3 cellular contexts compared by ENCODE assay signal in the genomic region with DNA sequence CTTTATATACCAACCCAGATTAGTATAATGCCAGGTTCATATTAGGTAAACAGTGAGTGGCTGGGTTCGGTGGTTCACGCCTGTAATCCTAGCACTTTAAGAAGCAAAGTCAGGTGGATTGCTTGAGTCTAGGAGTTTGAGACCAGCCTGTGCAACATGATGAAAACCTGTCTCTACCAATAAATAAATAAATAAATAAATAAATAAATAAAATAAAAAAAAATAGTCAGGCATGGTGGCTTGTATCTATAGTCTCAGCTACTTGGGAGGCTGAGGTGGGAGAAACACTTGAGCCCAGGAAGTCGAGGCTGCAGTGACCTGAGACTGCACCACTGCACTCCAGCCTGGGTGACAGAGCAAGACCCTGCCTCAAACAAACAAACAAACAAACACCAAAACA.
DNase-seq lines count a peak whose midpoint lies in the region; ATAC-seq, FAIRE-seq and TF ChIP-seq lines count a peak whose summit lies in the region.
"Not testable (repeated sequence)": the region's sequence is repeated elsewhere in the genome, so short reads cannot be mapped to it uniquely, and the experiment has no call there.

No MANE protein-coding gene starts in this region.

- CTCF ChIA-PET in A549 (lab: Yijun Ruan, JAX) (interaction anchor here (1.0 kb wide), 1 partner anchor 375 kb away, joined by 4 read pairs; no protein-coding TSS in a partner anchor), HEK293 (lab: Yijun Ruan, JAX) (interaction anchor here (0.6 to 1.4 kb wide), 4 partner anchors 20 to 251 kb away, joined by 4 to 6 read pairs (median 4); partner anchors contain the start of gene ANKRD13C)

- not testable (repeated sequence) for TF ChIP-seq POLR2A in A549 (IDR thresholded peaks at IDR 0.05; ENCODE audit: low read length)

- not testable (repeated sequence) for ATAC-seq in A549

- TF ChIP-seq RAD21 in A549 (conservative IDR thresholded peaks at IDR 0.05 in 1 of 2, IDR thresholded peaks at IDR 0.05 in 1 of 2) = not testable (repeated sequence)

- POLR2A ChIA-PET in A549 (lab: Yijun Ruan, JAX) = not testable (repeated sequence)
- POLR2A ChIA-PET in HEK293 (lab: Yijun Ruan, JAX) = interaction anchor here (0.6 kb wide), 1 partner anchor 287 kb away, joined by 3 read pairs; the partner anchor contains the start of gene SRSF11

- H3K4me1 ChIP-seq in A549 = peaks cover 13% of the 10 kb centered on the region; the same call in 1 of the 3 replicates
- not testable (repeated sequence) for H3K4me1 ChIP-seq in HEK293 (ENCODE audit: control insufficient read depth, insufficient read depth, low read length)

- DNase-seq in A549 (ENCODE audit: low read depth in 1 of 2, low spot score in 1 of 2) = not testable (repeated sequence)
- peak; percentile 27 for DNase-seq in NCI-H82 (lab: John Stamatoyannopoulos, UW)

- FAIRE-seq in A549 (lab: Jason Lieb, UNC) = not testable (repeated sequence)

- H3K4me2 ChIP-seq in A549 = not testable (repeated sequence)

- not testable (repeated sequence) for TF ChIP-seq EP300 in A549 (IDR thresholded peaks at IDR 0.05)

- not testable (repeated sequence) for H3K4me3 ChIP-seq in A549; HEK293 (ENCODE audit: low read depth, low read length)

- H3K36me3 ChIP-seq in HEK293 (ENCODE audit: control insufficient read depth in 2 of 2, insufficient read depth in 1 of 2, low read length in 2 of 2) = not testable (repeated sequence)

- H3K27ac ChIP-seq in A549; HEK293 (ENCODE audit: extremely low read depth, low read depth, low read length): not testable (repeated sequence)

- WGBS in A549 (ENCODE audit: missing lambda C conversion rate) = 56% methylated on average over 3 of the region's 3 CpGs

- not testable (repeated sequence) for H3K9me3 ChIP-seq in A549; HEK293 (ENCODE audit: control insufficient read depth, insufficient read depth, low read depth, low read length)

- TF ChIP-seq CTCF in A549 (IDR thresholded peaks at IDR 0.05); HEK293 (tag by site-specific recombination; IDR thresholded peaks at IDR 0.05): not testable (repeated sequence)

TF ChIP-seq in A549, 52 proteins besides CTCF, POLR2A, EP300 and RAD21:
- TF ChIP-seq ZC3H11A (IDR thresholded peaks at IDR 0.05) = 0 out of 2 replicates have a peak, but pooled peaks have one; percentile 30

TF ChIP-seq in HEK293, 187 proteins besides CTCF, POLR2A, EP300 and RAD21:
- TF ChIP-seq ZNF426 (tag by site-specific recombination; IDR thresholded peaks at IDR 0.05) = peak; percentile 50
- peak; percentile 37; the same call in 1 of the 2 replicates for TF ChIP-seq ZNF555 (tag by site-specific recombination; conservative IDR thresholded peaks at IDR 0.05)
- peak; percentile 50 for TF ChIP-seq ZBTB11 (tag by site-specific recombination; conservative IDR thresholded peaks at IDR 0.05; ENCODE audit: low read depth)
- TF ChIP-seq ZBTB8A (tag by site-specific recombination; IDR thresholded peaks at IDR 0.05) = peak; percentile 46; the same call in 1 of the 2 replicates
- TF ChIP-seq, protein P1, sequence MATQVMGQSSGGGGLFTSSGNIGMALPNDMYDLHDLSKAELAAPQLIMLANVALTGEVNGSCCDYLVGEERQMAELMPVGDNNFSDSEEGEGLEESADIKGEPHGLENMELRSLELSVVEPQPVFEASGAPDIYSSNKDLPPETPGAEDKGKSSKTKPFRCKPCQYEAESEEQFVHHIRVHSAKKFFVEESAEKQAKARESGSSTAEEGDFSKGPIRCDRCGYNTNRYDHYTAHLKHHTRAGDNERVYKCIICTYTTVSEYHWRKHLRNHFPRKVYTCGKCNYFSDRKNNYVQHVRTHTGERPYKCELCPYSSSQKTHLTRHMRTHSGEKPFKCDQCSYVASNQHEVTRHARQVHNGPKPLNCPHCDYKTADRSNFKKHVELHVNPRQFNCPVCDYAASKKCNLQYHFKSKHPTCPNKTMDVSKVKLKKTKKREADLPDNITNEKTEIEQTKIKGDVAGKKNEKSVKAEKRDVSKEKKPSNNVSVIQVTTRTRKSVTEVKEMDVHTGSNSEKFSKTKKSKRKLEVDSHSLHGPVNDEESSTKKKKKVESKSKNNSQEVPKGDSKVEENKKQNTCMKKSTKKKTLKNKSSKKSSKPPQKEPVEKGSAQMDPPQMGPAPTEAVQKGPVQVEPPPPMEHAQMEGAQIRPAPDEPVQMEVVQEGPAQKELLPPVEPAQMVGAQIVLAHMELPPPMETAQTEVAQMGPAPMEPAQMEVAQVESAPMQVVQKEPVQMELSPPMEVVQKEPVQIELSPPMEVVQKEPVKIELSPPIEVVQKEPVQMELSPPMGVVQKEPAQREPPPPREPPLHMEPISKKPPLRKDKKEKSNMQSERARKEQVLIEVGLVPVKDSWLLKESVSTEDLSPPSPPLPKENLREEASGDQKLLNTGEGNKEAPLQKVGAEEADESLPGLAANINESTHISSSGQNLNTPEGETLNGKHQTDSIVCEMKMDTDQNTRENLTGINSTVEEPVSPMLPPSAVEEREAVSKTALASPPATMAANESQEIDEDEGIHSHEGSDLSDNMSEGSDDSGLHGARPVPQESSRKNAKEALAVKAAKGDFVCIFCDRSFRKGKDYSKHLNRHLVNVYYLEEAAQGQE (tag by site-specific recombination; IDR thresholded peaks at IDR 0.05) = 0 out of 2 replicates have a peak, but pooled peaks have one; percentile 25
- peak; percentile 28; the same call in 1 of the 2 replicates for TF ChIP-seq ZNF140 (tag by site-specific recombination; IDR thresholded peaks at IDR 0.05)
- peak; percentile 83; the same call in 1 of the 2 replicates for TF ChIP-seq ZNF394 (tag by site-specific recombination; IDR thresholded peaks at IDR 0.05; ENCODE audit: borderline replicate concordance)
- peak; percentile 71 for TF ChIP-seq ZNF518A (tag by site-specific recombination; conservative IDR thresholded peaks at IDR 0.05; ENCODE audit: low read depth)
TF ChIP-seq in HEK293: peak in this region for 8; not testable (repeated sequence) for 179.
